8 cellular contexts compared by ENCODE assay signal in genomic region chr15:92011611-92012367, GRCh38.
DNase-seq lines count a peak whose midpoint lies in the region; ATAC-seq and TF ChIP-seq lines count a peak whose summit lies in the region.

No MANE protein-coding gene starts in this region.

- TF ChIP-seq RAD21 in neural cell (conservative IDR thresholded peaks at IDR 0.05): peak; percentile 23

- H3K36me3 ChIP-seq in neural cell (ENCODE audit: insufficient read depth, low read length) (no peaks in the 10 kb centered on the region), brain microvascular endothelial cell (replicated peaks) (no peaks in the 10 kb centered on the region)

- H3K4me1 Mint-ChIP-seq in central memory CD8-positive, alpha-beta T cell: peaks cover 68% of the 10 kb centered on the region

- H3K4me3 ChIP-seq in neural cell (ENCODE audit: low read length) (peak overlapping the region; percentile 49), brain microvascular endothelial cell (ENCODE audit: low read depth, low read length) (no peak overlapping the region)

- peak; percentile 58 for ATAC-seq in central memory CD8-positive, alpha-beta T cell (replicated peaks; ENCODE audit: extremely low read depth, poor library complexity, severe bottlenecking)
- ATAC-seq in HG03378 (IDR thresholded peaks at IDR 0.05; ENCODE audit: unreplicated experiment): no peak
- no peak for ATAC-seq in left lobe of liver

- H3K79me2 ChIP-seq in neural cell (replicated peaks; ENCODE audit: insufficient read depth, low read length): peaks cover 40% of the 10 kb centered on the region

- peak overlapping the region; percentile 47 for H3K9ac ChIP-seq in neural cell (ENCODE audit: low read length)

- H3K4me3 Mint-ChIP-seq in central memory CD8-positive, alpha-beta T cell: peak overlapping the region; percentile 16

- peak overlapping the region; percentile 80 for H3K27ac ChIP-seq in neural cell (ENCODE audit: low read length)
- no peak overlapping the region for H3K27ac ChIP-seq in brain microvascular endothelial cell

- no peaks in the 10 kb centered on the region for H3K27me3 Mint-ChIP-seq in central memory CD8-positive, alpha-beta T cell

- H3K9me3 Mint-ChIP-seq in central memory CD8-positive, alpha-beta T cell: no peaks in the 10 kb centered on the region

- H3F3A ChIP-seq in neural cell (ENCODE audit: insufficient read depth, low read length, poor library complexity, severe bottlenecking): no peaks in the 10 kb centered on the region

- peak overlapping the region; percentile 42 for H3K4me2 ChIP-seq in neural cell (ENCODE audit: low read length)

- DNase-seq in DMS53 (lab: John Stamatoyannopoulos, UW) (peak; percentile 66), NCI-H2171 (lab: John Stamatoyannopoulos, UW) (peak; percentile 66), brain microvascular endothelial cell (no peak), left lobe of liver (ENCODE audit: low spot score) (no peak), NCI-H1092 treated with DMSO at 0.1 percent for 48 hours (lab: John Stamatoyannopoulos, UW) (no peak)
- no peak for DNase-seq in central memory CD8-positive, alpha-beta T cell (ENCODE audit: low spot score in 2 of 2)

- TF ChIP-seq CTCF in neural cell (IDR thresholded peaks at IDR 0.05; ENCODE audit: poor library complexity, severe bottlenecking): peak; percentile 22
- TF ChIP-seq CTCF in brain microvascular endothelial cell (IDR thresholded peaks at IDR 0.05; ENCODE audit: low read depth, low read length, missing control alignments): no peak

- H3K9me3 ChIP-seq in neural cell (ENCODE audit: low read length): no peaks in the 10 kb centered on the region

- peak; percentile 54 for TF ChIP-seq EP300 in neural cell (conservative IDR thresholded peaks at IDR 0.05; ENCODE audit: poor library complexity, severe bottlenecking)

- peak overlapping the region; percentile 13 for H3K27ac Mint-ChIP-seq in central memory CD8-positive, alpha-beta T cell (ENCODE audit: low read depth)

- H4K20me1 ChIP-seq in neural cell (ENCODE audit: insufficient read depth): no peaks in the 10 kb centered on the region

- H3K27me3 ChIP-seq in neural cell (ENCODE audit: insufficient read depth, low read depth, low read length) (no peaks in the 10 kb centered on the region), brain microvascular endothelial cell (replicated peaks) (no peaks in the 10 kb centered on the region)

- H3K36me3 Mint-ChIP-seq in central memory CD8-positive, alpha-beta T cell (ENCODE audit: insufficient read depth): peaks cover 3% of the 10 kb centered on the region

- no peaks in the 10 kb centered on the region for H3K9me2 ChIP-seq in neural cell (ENCODE audit: insufficient read depth, low read length)

- in situ Hi-C loops in brain microvascular endothelial cell (cut with HindIII; ENCODE audit: low pct_ligation_motif_present, low sequenced_read_pairs): no loop called here

- peak overlapping the region; percentile 1 for H2AFZ ChIP-seq in neural cell (ENCODE audit: low read depth, low read length)

TF ChIP-seq in neural cell, 6 proteins besides CTCF, POLR2A, EP300 and RAD21:
- TF ChIP-seq EZH2 (IDR thresholded peaks at IDR 0.05; ENCODE audit: borderline replicate concordance, insufficient read depth, low read length, poor library complexity, severe bottlenecking) (no peak), MXI1 (conservative IDR thresholded peaks at IDR 0.05; ENCODE audit: poor library complexity, severe bottlenecking) (peak; percentile 19), POLR2AphosphoS5 (IDR thresholded peaks at IDR 0.05) (peak; percentile 36), TAF1 (IDR thresholded peaks at IDR 0.05; ENCODE audit: low read depth) (peak; percentile 31), REST (IDR thresholded peaks at IDR 0.05; ENCODE audit: borderline replicate concordance) (no peak), SMC3 (conservative IDR thresholded peaks at IDR 0.05; ENCODE audit: poor library complexity) (peak; percentile 34)

Comparison
In these comparisons a context has a peak if more than half of its experiments do, and no peak if none do; other contexts are left out.
1. DNase-seq: peak in DMS53 (single experiment) and NCI-H2171 (single experiment); none in central memory CD8-positive, alpha-beta T cell (0 of 2), brain microvascular endothelial cell (single experiment), left lobe of liver (single experiment) and NCI-H1092 treated with DMSO at 0.1 percent for 48 hours (single experiment).